ENCODE assay signal across 1 cellular context in the genomic region with DNA sequence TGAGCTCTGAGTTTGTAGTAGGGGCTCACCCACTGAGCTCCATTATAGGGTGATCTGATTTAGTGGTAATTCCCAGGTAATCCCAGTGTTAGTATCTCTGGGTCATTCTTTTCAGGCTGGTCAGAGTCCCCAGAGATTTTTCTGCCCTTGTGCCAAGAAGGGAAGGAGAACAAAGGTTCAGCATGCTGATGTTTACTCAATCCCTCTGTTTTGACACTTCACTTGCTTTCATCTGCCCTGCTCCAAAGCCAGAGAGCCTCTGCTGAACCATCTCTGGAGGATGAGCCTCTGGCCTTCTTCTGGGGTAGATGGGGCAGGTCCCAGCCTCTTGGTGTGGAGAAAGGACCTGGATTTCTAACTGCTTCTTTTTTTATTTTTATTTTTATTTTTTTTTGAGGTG.
TF ChIP-seq lines count a peak whose summit lies in the region.

No MANE protein-coding gene starts in this region.

TF ChIP-seq in HepG2, 621 proteins besides CTCF, POLR2A, EP300 and RAD21 (continued from another document):
- TF ChIP-seq PRDM10 (CRISPR knock-in tag; IDR thresholded peaks at IDR 0.05; ENCODE audit: low read depth) (no peak; the same call in 1 of the 2 replicates), RELA (CRISPR knock-in tag; IDR thresholded peaks at IDR 0.05) (no peak), SIN3A (IDR thresholded peaks at IDR 0.05; ENCODE audit: borderline replicate concordance, low read depth, low read length) (0 out of 2 replicates have a peak, but pooled peaks have one; percentile 49), ISX (CRISPR knock-in tag; conservative IDR thresholded peaks at IDR 0.05) (no peak), NFIB (CRISPR knock-in tag; IDR thresholded peaks at IDR 0.05; ENCODE audit: borderline replicate concordance) (no peak), ZNF589 (CRISPR knock-in tag; conservative IDR thresholded peaks at IDR 0.05) (no peak), ZNF20 (CRISPR knock-in tag; IDR thresholded peaks at IDR 0.05) (no peak), XRCC5 (optimal IDR thresholded peaks at IDR 0.05; ENCODE audit: low read length) (no peak), ZNF543 (CRISPR knock-in tag; IDR thresholded peaks at IDR 0.05) (no peak)
- TF ChIP-seq, protein P1, sequence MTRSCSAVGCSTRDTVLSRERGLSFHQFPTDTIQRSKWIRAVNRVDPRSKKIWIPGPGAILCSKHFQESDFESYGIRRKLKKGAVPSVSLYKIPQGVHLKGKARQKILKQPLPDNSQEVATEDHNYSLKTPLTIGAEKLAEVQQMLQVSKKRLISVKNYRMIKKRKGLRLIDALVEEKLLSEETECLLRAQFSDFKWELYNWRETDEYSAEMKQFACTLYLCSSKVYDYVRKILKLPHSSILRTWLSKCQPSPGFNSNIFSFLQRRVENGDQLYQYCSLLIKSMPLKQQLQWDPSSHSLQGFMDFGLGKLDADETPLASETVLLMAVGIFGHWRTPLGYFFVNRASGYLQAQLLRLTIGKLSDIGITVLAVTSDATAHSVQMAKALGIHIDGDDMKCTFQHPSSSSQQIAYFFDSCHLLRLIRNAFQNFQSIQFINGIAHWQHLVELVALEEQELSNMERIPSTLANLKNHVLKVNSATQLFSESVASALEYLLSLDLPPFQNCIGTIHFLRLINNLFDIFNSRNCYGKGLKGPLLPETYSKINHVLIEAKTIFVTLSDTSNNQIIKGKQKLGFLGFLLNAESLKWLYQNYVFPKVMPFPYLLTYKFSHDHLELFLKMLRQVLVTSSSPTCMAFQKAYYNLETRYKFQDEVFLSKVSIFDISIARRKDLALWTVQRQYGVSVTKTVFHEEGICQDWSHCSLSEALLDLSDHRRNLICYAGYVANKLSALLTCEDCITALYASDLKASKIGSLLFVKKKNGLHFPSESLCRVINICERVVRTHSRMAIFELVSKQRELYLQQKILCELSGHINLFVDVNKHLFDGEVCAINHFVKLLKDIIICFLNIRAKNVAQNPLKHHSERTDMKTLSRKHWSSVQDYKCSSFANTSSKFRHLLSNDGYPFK (CRISPR knock-in tag; IDR thresholded peaks at IDR 0.05; ENCODE audit: borderline replicate concordance) = no peak
